27 cellular contexts compared by ENCODE assay signal in genomic region chr5:82894754-82895153, GRCh38.
A peak's percentile ranks its signal among the peaks of the same experiment; 100 is the strongest.
DNase-seq lines count a peak whose midpoint lies in the region; ATAC-seq and TF ChIP-seq lines count a peak whose summit lies in the region.
"Had no signal": no experiment of that assay in that cellular context is flagged by ENCODE, and none has a peak within 500 bp of the region (broad histone marks: within the 10 kb centered on the region; RNA-seq: fewer than 3 reads in every experiment).

No MANE protein-coding gene starts in this region.

- H2AFZ ChIP-seq in mammary epithelial cell (ENCODE audit: low read depth, low read length): no peak overlapping the region
- H2AFZ ChIP-seq in H9 (ENCODE audit: low read length): no peak overlapping the region

- no peak for TF ChIP-seq POLR2A in breast epithelium (IDR thresholded peaks at IDR 0.05)

- peak overlapping the region in 1 of 2 donors; percentile 46 for H3K27ac ChIP-seq in breast epithelium
- no peak overlapping the region for H3K27ac ChIP-seq in mammary epithelial cell (ENCODE audit: insufficient read depth, low read depth, low read length)
- H3K27ac ChIP-seq in H9 (ENCODE audit: insufficient read length, low read depth, low read length): no peak overlapping the region
- H3K27ac ChIP-seq: BLaER1, esophagus squamous epithelium, HL-60, VCaP had no signal

- H2BK120ac ChIP-seq in H9 (ENCODE audit: low read depth, low read length, poor library complexity, severe bottlenecking): no peak overlapping the region

- BruUV-seq in MCF 10A (replicated peaks; lab: Mats Ljungman, UMichigan): no TSS peak
- no TSS peak for BruUV-seq in mammary epithelial cell (replicated peaks; lab: Mats Ljungman, UMichigan)

- H3K27ac Mint-ChIP-seq in MCF 10A (ENCODE audit: low read depth, unreplicated experiment): no peak overlapping the region
- H3K27ac Mint-ChIP-seq in neural crest cell (ENCODE audit: unreplicated experiment): peak overlapping the region; percentile 78
- peak overlapping the region in 1 of 3 experiments; percentile 23; a peak in 1 of 7 replicates for H3K27ac Mint-ChIP-seq in H9
- H3K27ac Mint-ChIP-seq: activated CD4-positive, alpha-beta T cell treated with anti-CD3 and anti-CD28 coated beads, Interleukin-2, amount 10 ng/mL, durations not matched to agents 7 days and 5 days; activated CD8-positive, alpha-beta memory T cell treated with anti-CD3 and anti-CD28 coated beads, Interleukin-2, amount 10 ng/mL, durations not matched to agents 7 days and 5 days; activated naive CD4-positive, alpha-beta T cell treated with anti-CD3 and anti-CD28 coated beads for 36 hours; activated T-cell treated with anti-CD3 and anti-CD28 coated beads, Interleukin-2, amount 50 U/mL, for 72 hours; endodermal cell; stimulated activated effector memory CD8-positive, alpha-beta T cell treated with anti-CD3 and anti-CD28 coated beads, Interleukin-12 subunit alpha, Interleukin-12 subunit beta, amount 100 ng/mL, for 72 hours had no signal

- H4K20me1 ChIP-seq in mammary epithelial cell (ENCODE audit: insufficient read depth, low read length): no peaks in the 10 kb centered on the region
- no peaks in the 10 kb centered on the region for H4K20me1 ChIP-seq in H9 (ENCODE audit: control insufficient read depth, insufficient read depth, insufficient read length)
- H4K20me1 ChIP-seq: BLaER1 had no signal

- WGBS in mammary epithelial cell (ENCODE audit: low coverage, missing lambda C conversion rate): 0% methylated on average over 3 of the region's 3 CpGs
- no CpG with 5 or more reads among the region's 3 CpGs for WGBS in H9 (ENCODE audit: extremely low coverage, insufficient read length, low lambda C conversion rate)

- H3K4me2 ChIP-seq in mammary epithelial cell (ENCODE audit: insufficient read depth, low read depth, low read length): no peak overlapping the region
- no peak overlapping the region for H3K4me2 ChIP-seq in H9 (ENCODE audit: insufficient read depth, insufficient read length, low read length)
- H3K4me2 ChIP-seq: BLaER1 had no signal

- CTCF ChIA-PET in MCF 10A (lab: Yijun Ruan, JAX) (no interaction called here), mammary epithelial cell (lab: Charles Lee; ENCODE audit: low non-redundant PET) (no interaction called here)

- no peak overlapping the region for H2BK20ac ChIP-seq in H9 (ENCODE audit: low read depth, low read length, poor library complexity, severe bottlenecking)

- H3K4me3 ChIP-seq in breast epithelium (no peak overlapping the region), mammary epithelial cell (replicated peaks in 1 of 3; ENCODE audit: insufficient read depth in 1 of 3, low read depth in 2 of 3, low read length in 3 of 3) (no peak overlapping the region)
- H3K4me3 ChIP-seq: BLaER1, esophagus squamous epithelium, mucosa of descending colon had no signal

- no peak overlapping the region for H2AK5ac ChIP-seq in H9 (ENCODE audit: insufficient read length, low read length)

- POLR2A ChIA-PET in MCF 10A (lab: Yijun Ruan, JAX): interaction anchor here (1.1 kb wide), 1 partner anchor 16 kb away, joined by 5 read pairs; no protein-coding TSS in a partner anchor

- H3K27me3 ChIP-seq in breast epithelium (no peaks in the 10 kb centered on the region), mammary epithelial cell (ENCODE audit: insufficient read depth, low read length) (no peaks in the 10 kb centered on the region), H9 (ENCODE audit: insufficient read depth, low read length) (no peaks in the 10 kb centered on the region)
- H3K27me3 ChIP-seq: BLaER1, esophagus squamous epithelium had no signal

- H3K14ac ChIP-seq in H9 (ENCODE audit: insufficient read depth, low read length): no peak overlapping the region

- H3K4me3 Mint-ChIP-seq in MCF 10A (ENCODE audit: unreplicated experiment): no peak overlapping the region
- no peak overlapping the region for H3K4me3 Mint-ChIP-seq in neural crest cell
- H3K4me3 Mint-ChIP-seq in H9: no peak overlapping the region
- H3K4me3 Mint-ChIP-seq: activated CD4-positive, alpha-beta T cell treated with anti-CD3 and anti-CD28 coated beads, Interleukin-2, amount 10 ng/mL, durations not matched to agents 7 days and 5 days; activated CD8-positive, alpha-beta memory T cell treated with anti-CD3 and anti-CD28 coated beads, Interleukin-2, amount 10 ng/mL, durations not matched to agents 7 days and 5 days; activated naive CD4-positive, alpha-beta T cell treated with anti-CD3 and anti-CD28 coated beads for 36 hours; activated T-cell treated with anti-CD3 and anti-CD28 coated beads, Interleukin-2, amount 50 U/mL, for 72 hours; endodermal cell; stimulated activated effector memory CD8-positive, alpha-beta T cell treated with anti-CD3 and anti-CD28 coated beads, Interleukin-12 subunit alpha, Interleukin-12 subunit beta, amount 100 ng/mL, for 72 hours had no signal

- H3K4ac ChIP-seq in H9 (ENCODE audit: low read depth, low read length): no peak overlapping the region

- no peak overlapping the region for H3T11ph ChIP-seq in H9 (ENCODE audit: low read length)

- dilution Hi-C loops in mammary epithelial cell (cut with HindIII; ENCODE audit: low sequenced_read_pairs): loop anchor here (5.0 kb wide), 1 partner anchor 47 kb away; no protein-coding TSS in a partner anchor

- no peak for ATAC-seq in GM21723 (IDR thresholded peaks at IDR 0.05; ENCODE audit: unreplicated experiment)
- ATAC-seq: activated CD8-positive, alpha-beta memory T cell treated with anti-CD3 and anti-CD28 coated beads, Interleukin-2, amount 10 ng/mL, durations not matched to agents 7 days and 5 days; activated T-cell treated with anti-CD3 and anti-CD28 coated beads, Interleukin-2, amount 50 U/mL, for 72 hours; mucosa of descending colon; stimulated activated effector memory CD8-positive, alpha-beta T cell treated with anti-CD3 and anti-CD28 coated beads, Interleukin-12 subunit alpha, Interleukin-12 subunit beta, amount 100 ng/mL, for 72 hours had no signal

- no peak overlapping the region for H4K5ac ChIP-seq in H9 (ENCODE audit: insufficient read length, low read depth, low read length)

- no peak overlapping the region for H2BK12ac ChIP-seq in H9 (ENCODE audit: insufficient read length, low read depth, low read length)

- no peaks in the 10 kb centered on the region for H3K23me2 ChIP-seq in H9 (ENCODE audit: insufficient read length, low read depth, low read length, poor library complexity, severe bottlenecking)

- H3K9me3 Mint-ChIP-seq in MCF 10A (ENCODE audit: unreplicated experiment) (no peaks in the 10 kb centered on the region), neural crest cell (peaks cover 16% of the 10 kb centered on the region), H9 (peaks cover 2 to 4% of the 10 kb centered on the region in 2 experiments; a peak in 3 of 5 replicates)
- H3K9me3 Mint-ChIP-seq: activated CD4-positive, alpha-beta T cell treated with anti-CD3 and anti-CD28 coated beads, Interleukin-2, amount 10 ng/mL, durations not matched to agents 7 days and 5 days had no signal

- H3K23ac ChIP-seq in H9 (ENCODE audit: insufficient read length, low read depth, low read length): no peak overlapping the region

- DNase-seq in MCF 10A (ENCODE audit: unreplicated experiment) (peak; percentile 1), breast epithelium (ENCODE audit: low spot score in 2 of 2) (no peak), mammary epithelial cell (peak; percentile 11), neural crest cell (ENCODE audit: low read depth, low spot score) (no peak), H9 (no peak), LoVo (ENCODE audit: low spot score) (no peak), SIG-M5 treated with dmso at 0.1 percent for 504 hours (lab: John Stamatoyannopoulos, UW; ENCODE audit: unreplicated experiment) (no peak)
- DNase-seq: activated CD4-positive, alpha-beta T cell treated with anti-CD3 and anti-CD28 coated beads, Interleukin-2, amount 10 ng/mL, durations not matched to agents 7 days and 5 days; activated CD8-positive, alpha-beta memory T cell treated with anti-CD3 and anti-CD28 coated beads, Interleukin-2, amount 10 ng/mL, durations not matched to agents 7 days and 5 days; activated naive CD4-positive, alpha-beta T cell treated with anti-CD3 and anti-CD28 coated beads for 36 hours; activated T-cell treated with anti-CD3 and anti-CD28 coated beads, Interleukin-2, amount 50 U/mL, for 72 hours; amniotic stem cell; Caco-2; endodermal cell; esophagus squamous epithelium; HCEC 1CT; Karpas-422; mucosa of descending colon; NCI-H1048; NCI-H2029; stimulated activated CD4-positive, alpha-beta T cell treated with anti-CD3 and anti-CD28 coated beads, Interleukin-2, amount 100 ng/mL, for 48 hours; substantia nigra had no signal

- H3K79me2 ChIP-seq in mammary epithelial cell (ENCODE audit: insufficient read depth, low read length) (no peaks in the 10 kb centered on the region), H9 (ENCODE audit: insufficient read depth, low read length) (no peaks in the 10 kb centered on the region)

- H3K27me3 Mint-ChIP-seq in MCF 10A (ENCODE audit: insufficient read depth, unreplicated experiment) (no peaks in the 10 kb centered on the region), neural crest cell (ENCODE audit: low read depth) (no peaks in the 10 kb centered on the region), H9 (ENCODE audit: low read depth) (no peaks in the 10 kb centered on the region)
- H3K27me3 Mint-ChIP-seq: activated CD4-positive, alpha-beta T cell treated with anti-CD3 and anti-CD28 coated beads, Interleukin-2, amount 10 ng/mL, durations not matched to agents 7 days and 5 days had no signal

- H4K8ac ChIP-seq in H9 (replicated peaks; ENCODE audit: insufficient read length, low read depth, low read length): no peak overlapping the region

- H2BK15ac ChIP-seq in H9 (ENCODE audit: low read depth, low read length): no peak overlapping the region

- H3K36me3 Mint-ChIP-seq in MCF 10A (ENCODE audit: insufficient read depth, unreplicated experiment) (no peaks in the 10 kb centered on the region), neural crest cell (ENCODE audit: low read depth) (peaks cover 14% of the 10 kb centered on the region), H9 (ENCODE audit: insufficient read depth in 1 of 3, low read depth in 3 of 3) (peaks cover 0 to 6% (median 3%) of the 10 kb centered on the region in 3 experiments; a peak in 3 of 7 replicates)
- H3K36me3 Mint-ChIP-seq: activated CD8-positive, alpha-beta memory T cell treated with anti-CD3 and anti-CD28 coated beads, Interleukin-2, amount 10 ng/mL, durations not matched to agents 7 days and 5 days; stimulated activated effector memory CD8-positive, alpha-beta T cell treated with anti-CD3 and anti-CD28 coated beads, Interleukin-12 subunit alpha, Interleukin-12 subunit beta, amount 100 ng/mL, for 72 hours had no signal

- H3K9ac ChIP-seq in mammary epithelial cell (ENCODE audit: insufficient read depth, low read length) (no peak overlapping the region), H9 (ENCODE audit: extremely low read depth, insufficient read length, low read length) (no peak overlapping the region)
- H3K9ac ChIP-seq: BLaER1 had no signal

- H3K18ac ChIP-seq in H9 (ENCODE audit: insufficient read length, low read depth, low read length): no peak overlapping the region

- TF ChIP-seq CTCF in MCF 10A (IDR thresholded peaks at IDR 0.05; ENCODE audit: unreplicated experiment) (no peak), breast epithelium (IDR thresholded peaks at IDR 0.05) (no peak), mammary epithelial cell (conservative IDR thresholded peaks at IDR 0.05 in 1 of 2, IDR thresholded peaks at IDR 0.05 in 1 of 2; ENCODE audit: extremely low read depth in 1 of 2, insufficient read depth in 1 of 2, low read depth in 1 of 2, low read length in 2 of 2) (no peak), neural crest cell (conservative IDR thresholded peaks at IDR 0.05) (no peak), H9 (conservative IDR thresholded peaks at IDR 0.05) (no peak)

- H2BK5ac ChIP-seq in H9 (ENCODE audit: insufficient read length, low read length): no peak overlapping the region

- in situ Hi-C loops in mammary epithelial cell (cut with MboI; ENCODE audit: low sequenced_read_pairs in 2 of 2): no loop called here

- H3K36me3 ChIP-seq in breast epithelium (no peaks in the 10 kb centered on the region), mammary epithelial cell (ENCODE audit: insufficient read depth, low read length) (no peaks in the 10 kb centered on the region)
- H3K36me3 ChIP-seq: BLaER1, esophagus squamous epithelium had no signal

- peaks cover 0 to 4% of the 10 kb centered on the region in 2 donors for H3K9me3 ChIP-seq in breast epithelium
- no peaks in the 10 kb centered on the region for H3K9me3 ChIP-seq in mammary epithelial cell (replicated peaks; ENCODE audit: insufficient read depth, low read length)
- no peaks in the 10 kb centered on the region for H3K9me3 ChIP-seq in H9 (ENCODE audit: control insufficient read depth, low read depth, low read length)
- H3K9me3 ChIP-seq: BLaER1, Caco-2, esophagus squamous epithelium, mucosa of descending colon had no signal

- no peaks in the 10 kb centered on the region for H3K4me1 Mint-ChIP-seq in MCF 10A (ENCODE audit: insufficient read depth, unreplicated experiment)
- peaks cover 15% of the 10 kb centered on the region for H3K4me1 Mint-ChIP-seq in neural crest cell
- H3K4me1 Mint-ChIP-seq in H9: peaks cover 4 to 6% of the 10 kb centered on the region in 2 experiments; a peak in 1 of 4 replicates
- H3K4me1 Mint-ChIP-seq: activated CD4-positive, alpha-beta T cell treated with anti-CD3 and anti-CD28 coated beads, Interleukin-2, amount 10 ng/mL, durations not matched to agents 7 days and 5 days; activated CD8-positive, alpha-beta memory T cell treated with anti-CD3 and anti-CD28 coated beads, Interleukin-2, amount 10 ng/mL, durations not matched to agents 7 days and 5 days; stimulated activated effector memory CD8-positive, alpha-beta T cell treated with anti-CD3 and anti-CD28 coated beads, Interleukin-12 subunit alpha, Interleukin-12 subunit beta, amount 100 ng/mL, for 72 hours had no signal

- no peaks in the 10 kb centered on the region for H3K4me1 ChIP-seq in breast epithelium
- no peaks in the 10 kb centered on the region for H3K4me1 ChIP-seq in mammary epithelial cell (ENCODE audit: insufficient read depth, low read length)
- H3K4me1 ChIP-seq in H9 (ENCODE audit: insufficient read depth, low read length): no peaks in the 10 kb centered on the region; the same call in 1 of the 2 replicates
- H3K4me1 ChIP-seq: BLaER1, Caco-2, esophagus squamous epithelium had no signal

- intact Hi-C loops in MCF 10A (cut with micrococcal nuclease) (no loop called here), breast epithelium (cut with DNase I; ENCODE audit: low total_unique reads) (no loop called here), mammary epithelial cell (cut with micrococcal nuclease) (no loop called here)

- no peak overlapping the region for H3K56ac ChIP-seq in H9 (ENCODE audit: insufficient read length, low read depth, low read length)

- H4K91ac ChIP-seq in H9 (ENCODE audit: insufficient read length, low read depth, low read length): no peak overlapping the region

- H3K79me1 ChIP-seq in H9 (ENCODE audit: insufficient read depth, low read depth, low read length, poor library complexity, severe bottlenecking): no peaks in the 10 kb centered on the region

Comparison
In these comparisons a context has a peak if more than half of its experiments do, and no peak if none do; other contexts are left out.
1. DNase-seq: peak in MCF 10A (single experiment) and mammary epithelial cell (single experiment); none in breast epithelium (0 of 2), neural crest cell (single experiment), H9 (single experiment), LoVo (single experiment) and SIG-M5 treated with dmso at 0.1 percent for 504 hours (single experiment).